In the genomic region with DNA sequence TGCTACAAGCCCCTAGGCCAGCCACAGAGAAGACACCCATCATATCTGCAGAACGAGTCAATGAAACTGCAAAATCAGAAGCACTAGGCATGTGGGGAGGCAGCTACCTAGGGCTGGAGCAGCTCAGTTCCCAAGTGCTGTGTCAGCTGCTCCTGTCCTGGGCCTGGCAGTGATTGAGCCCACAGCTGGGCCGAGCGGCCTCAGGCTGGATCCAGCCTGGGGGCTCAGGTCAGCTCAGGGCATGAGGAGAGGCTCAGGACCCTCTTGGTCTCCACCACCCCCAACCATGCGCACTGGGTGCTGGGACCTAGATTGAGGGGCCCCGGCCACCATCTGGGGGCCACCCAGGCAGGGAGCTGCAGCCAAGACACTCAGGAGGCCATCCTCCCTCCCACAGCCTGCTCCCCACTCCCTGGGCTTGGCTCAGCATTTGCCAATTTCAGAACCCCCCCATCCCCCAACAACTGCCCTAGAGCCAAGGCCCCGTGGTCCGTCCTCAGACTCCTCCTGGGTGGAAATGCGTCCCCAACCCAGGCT, we compare ENCODE assay signal across 15 cellular contexts. TPM values are rescaled to one million over a fixed set of nuclear protein-coding genes. Genes with fewer than 3 reads are reported as not detected.
DNase-seq lines count a peak whose midpoint lies in the region; ATAC-seq, FAIRE-seq and TF ChIP-seq lines count a peak whose summit lies in the region.
"Had no signal": no experiment of that assay in that cellular context is flagged by ENCODE, and none has a peak within 500 bp of the region (broad histone marks: within the 10 kb centered on the region; RNA-seq: fewer than 3 reads in every experiment).

No MANE protein-coding gene starts in this region.

- TF ChIP-seq POLR2A in GM12891 (IDR thresholded peaks at IDR 0.05; ENCODE audit: low read depth, low read length): peak; percentile 17
- no peak for TF ChIP-seq POLR2A in gastrocnemius medialis (IDR thresholded peaks at IDR 0.05)

- no peaks in the 10 kb centered on the region for H3K36me3 ChIP-seq in gastrocnemius medialis
- H3K36me3 ChIP-seq: WERI-Rb-1 had no signal

- no peaks in the 10 kb centered on the region for H3K9me3 ChIP-seq in gastrocnemius medialis
- H3K9me3 ChIP-seq: testis had no signal

- DNase-seq in GM12891 (ENCODE audit: insufficient read length, low spot score): peak; percentile 40
- peak; percentile 57 for DNase-seq in LHCN-M2 (ENCODE audit: low read depth)
- DNase-seq in left cardiac atrium: no peak
- DNase-seq in gastrocnemius medialis: peak in 1 of 2 donors; percentile 58
- DNase-seq in AG08395 (ENCODE audit: low spot score): no peak
- DNase-seq in urothelium cell line (ENCODE audit: low spot score): no peak
- DNase-seq: cerebellar nuclear complex, NCI-H1417, testis, WERI-Rb-1 had no signal

- FAIRE-seq in GM12891 (lab: Jason Lieb, UNC) (no peak), urothelium cell line (lab: Jason Lieb, UNC) (no peak)
- FAIRE-seq: GM18507 had no signal

- peaks cover 47 to 59% of the 10 kb centered on the region in 2 donors for H3K4me1 ChIP-seq in gastrocnemius medialis

- H3K27me3 ChIP-seq in gastrocnemius medialis: no peaks in the 10 kb centered on the region
- H3K27me3 ChIP-seq: testis had no signal

- H3K4me3 ChIP-seq in gastrocnemius medialis: peak overlapping the region in 3 of 4 donors; percentile 16 to 26 (median 20)
- H3K4me3 ChIP-seq: testis had no signal

- intact Hi-C loops in left cardiac atrium (cut with DNase I): loop anchor here (1.0 to 5.0 kb wide), 2 partner anchors 24 to 35 kb away; no protein-coding TSS in a partner anchor
- intact Hi-C loops in gastrocnemius medialis (cut with DNase I; ENCODE audit: low total_unique reads): loop anchor here (2.0 kb wide), 1 partner anchor 34 kb away; no protein-coding TSS in a partner anchor

- in situ Hi-C loops in gastrocnemius medialis (cut with MboI; ENCODE audit: low sequenced_read_pairs in 4 of 4): no loop called here

- ATAC-seq in left cardiac atrium (peak; percentile 21 to 28), gastrocnemius medialis (peak; percentile 16 to 20), HG02763 (IDR thresholded peaks at IDR 0.05; ENCODE audit: unreplicated experiment) (no peak)

- H3K27ac ChIP-seq in gastrocnemius medialis: peak overlapping the region; percentile 88 to 99 (median 93)
- H3K27ac ChIP-seq: testis, WERI-Rb-1 had no signal

- no peak for TF ChIP-seq CTCF in gastrocnemius medialis (IDR thresholded peaks at IDR 0.05 in 4 of 5, conservative IDR thresholded peaks at IDR 0.05 in 1 of 5)

TF ChIP-seq in GM12891, 5 proteins besides CTCF, POLR2A, EP300 and RAD21:
- TF ChIP-seq POU2F2 (IDR thresholded peaks at IDR 0.05; ENCODE audit: low read depth, low read length) (no peak), SPI1 (IDR thresholded peaks at IDR 0.05; ENCODE audit: low read depth, low read length) (no peak), PAX5 (IDR thresholded peaks at IDR 0.05; ENCODE audit: insufficient read depth, low read length, severe bottlenecking) (no peak), POLR2AphosphoS5 (IDR thresholded peaks at IDR 0.05; ENCODE audit: low read depth, low read length) (peak; percentile 17; the same call in 1 of the 2 replicates)

RNA-seq across cellular contexts. Expression of gene TNNT3, which starts 2.4 kb away (rescaled TPM):
- polyA plus RNA-seq in GM12891 (2012; ENCODE audit: low read depth, missing spikeins): 1.5 TPM
- 1.9 TPM in 1 of 2 replicates, not detected in the other for total RNA-seq in LHCN-M2 (2014; rRNA removed)
- 0.11 TPM for polyA plus RNA-seq in LHCN-M2 (2012)
- total RNA-seq in left cardiac atrium: 10 to 100 TPM; 11.7 to 28.5 TPM
- 1,000 to 10,000 TPM; 1,260 to 3,441 (median 1,835) TPM for total RNA-seq in gastrocnemius medialis
- total RNA-seq: H4, NCI-H460 had no signal

RNA-seq across cellular contexts. Expression of gene PRR33, which starts 25.4 kb away (rescaled TPM):
- polyA plus RNA-seq in GM12891 (2012; ENCODE audit: low read depth, missing spikeins): 5.7 TPM
- under 0.01 TPM in 1 of 2 replicates, not detected in the other for total RNA-seq in LHCN-M2 (2014; rRNA removed)
- polyA plus RNA-seq in LHCN-M2 (2012): 1.5 TPM
- under 1 TPM; 0.10 to 0.50 TPM for total RNA-seq in left cardiac atrium
- total RNA-seq in gastrocnemius medialis: 1 to 10 TPM in 2 of 4 donors, under 1 TPM in 2; 0.16 to 2.3 (median 1.0) TPM
- total RNA-seq: H4, mucosa of gallbladder, NCI-H460 had no signal

RNA-seq across cellular contexts. Expression of gene MRPL23, which starts 30.1 kb away (rescaled TPM):
- polyA plus RNA-seq in GM12891 (2012; ENCODE audit: low read depth, missing spikeins): 131 TPM
- 191 and 219 TPM in 2 replicates for total RNA-seq in LHCN-M2 (2014; rRNA removed)
- polyA plus RNA-seq in LHCN-M2 (2012): 171 TPM
- total RNA-seq in left cardiac atrium: 10 to 100 TPM; 42.8 to 77.1 TPM
- total RNA-seq in gastrocnemius medialis: 100 to 1,000 TPM; 128 to 243 (median 187) TPM

Comparison
In these comparisons a context has a peak if more than half of its experiments do, and no peak if none do; other contexts are left out.
1. DNase-seq: peak in GM12891 (single experiment) and LHCN-M2 (single experiment); none in left cardiac atrium (single experiment), AG08395 (single experiment) and urothelium cell line (single experiment).
2. RNA of gene TNNT3, which starts 2.4 kb away (total RNA-seq): 1,260 to 3,441 TPM in gastrocnemius medialis; 11.7 to 28.5 TPM in left cardiac atrium and 1.9 TPM in LHCN-M2; every median in the first group is over 10 times any median in the second.